24 cellular contexts compared by ENCODE assay signal in genomic region chr6:53809691-53810090, GRCh38.
"Had no signal": no experiment of that assay in that cellular context is flagged by ENCODE, and none has a peak within 500 bp of the region (broad histone marks: within the 10 kb centered on the region; RNA-seq: fewer than 3 reads in every experiment).

No MANE protein-coding gene starts in this region.

- ATAC-seq: esophagus mucosa; gastrocnemius medialis; heart left ventricle; left ventricle myocardium superior; lower lobe of right lung; natural killer cell; psoas muscle; right cardiac atrium; stimulated activated naive CD8-positive, alpha-beta T cell treated with anti-CD3 and anti-CD28 coated beads, Interleukin-15, amount 100 ng/mL, for 72 hours had no signal

- H3K27ac ChIP-seq: colonic mucosa, gastrocnemius medialis, heart left ventricle, lower lobe of right lung, neutrophil, psoas muscle, suprapubic skin had no signal

- H3K36me3 ChIP-seq: colonic mucosa, gastrocnemius medialis, heart left ventricle, lower lobe of right lung, neutrophil, suprapubic skin had no signal

- H3K9me3 Mint-ChIP-seq: central memory CD8-positive, alpha-beta T cell; endodermal cell; natural killer cell; stimulated activated naive CD8-positive, alpha-beta T cell treated with anti-CD3 and anti-CD28 coated beads, Interleukin-15, amount 100 ng/mL, for 72 hours; type B pancreatic cell had no signal

- H3K4me1 ChIP-seq: colonic mucosa, gastrocnemius medialis, psoas muscle had no signal

- H3K4me3 ChIP-seq: colonic mucosa, gastrocnemius medialis, heart left ventricle, lower lobe of right lung, psoas muscle, skin epidermis, suprapubic skin had no signal

- H3K27me3 ChIP-seq: colonic mucosa, gastrocnemius medialis, heart left ventricle, neutrophil, suprapubic skin had no signal

- H3K36me3 Mint-ChIP-seq: natural killer cell had no signal

- H3K27ac Mint-ChIP-seq: dendritic cell treated with granulocyte-macrophage colony-stimulating factor and Interleukin-4, amounts not matched to agents 40 ng/mL and 50 ng/mL, for 4 days; endodermal cell; natural killer cell; stimulated activated naive CD8-positive, alpha-beta T cell treated with anti-CD3 and anti-CD28 coated beads, Interleukin-15, amount 100 ng/mL, for 72 hours; type B pancreatic cell had no signal

- H3K4me1 Mint-ChIP-seq: natural killer cell had no signal

- H3K27me3 Mint-ChIP-seq: central memory CD8-positive, alpha-beta T cell; dendritic cell treated with granulocyte-macrophage colony-stimulating factor and Interleukin-4, amounts not matched to agents 40 ng/mL and 50 ng/mL, for 4 days; stimulated activated naive CD8-positive, alpha-beta T cell treated with anti-CD3 and anti-CD28 coated beads, Interleukin-15, amount 100 ng/mL, for 72 hours; type B pancreatic cell had no signal

- DNase-seq: colonic mucosa; effector CD8-positive, alpha-beta T cell; endodermal cell; foreskin fibroblast; gastrocnemius medialis; heart left ventricle; hippocampal formation; left ventricle myocardium superior; lower lobe of right lung; natural killer cell; psoas muscle; right cardiac atrium; stimulated activated CD4-positive, alpha-beta T cell treated with anti-CD3 and anti-CD28 coated beads, Interleukin-1b, Interleukin-23, amount 100 ng/mL, for 48 hours; stimulated activated CD4-positive, alpha-beta T cell treated with anti-CD3 and anti-CD28 coated beads, Interleukin-4, amount 100 ng/mL, for 1 hour; stimulated activated CD8-positive, alpha-beta memory T cell treated with anti-CD3 and anti-CD28 coated beads, Interleukin-4, amount 100 ng/mL, for 48 hours; stimulated activated naive CD4-positive, alpha-beta T cell; stimulated activated naive CD8-positive, alpha-beta T cell treated with anti-CD3 and anti-CD28 coated beads, Interleukin-15, amount 100 ng/mL, for 72 hours had no signal

- H3K9me3 ChIP-seq: colonic mucosa, gastrocnemius medialis, heart left ventricle, lower lobe of right lung, neutrophil, psoas muscle, suprapubic skin had no signal

- H3K4me3 Mint-ChIP-seq: central memory CD8-positive, alpha-beta T cell; dendritic cell treated with granulocyte-macrophage colony-stimulating factor and Interleukin-4, amounts not matched to agents 40 ng/mL and 50 ng/mL, for 4 days; endodermal cell; natural killer cell; stimulated activated naive CD8-positive, alpha-beta T cell treated with anti-CD3 and anti-CD28 coated beads, Interleukin-15, amount 100 ng/mL, for 72 hours; type B pancreatic cell had no signal
